Comparison of ENCODE assay signal across 24 cellular contexts in the genomic region with DNA sequence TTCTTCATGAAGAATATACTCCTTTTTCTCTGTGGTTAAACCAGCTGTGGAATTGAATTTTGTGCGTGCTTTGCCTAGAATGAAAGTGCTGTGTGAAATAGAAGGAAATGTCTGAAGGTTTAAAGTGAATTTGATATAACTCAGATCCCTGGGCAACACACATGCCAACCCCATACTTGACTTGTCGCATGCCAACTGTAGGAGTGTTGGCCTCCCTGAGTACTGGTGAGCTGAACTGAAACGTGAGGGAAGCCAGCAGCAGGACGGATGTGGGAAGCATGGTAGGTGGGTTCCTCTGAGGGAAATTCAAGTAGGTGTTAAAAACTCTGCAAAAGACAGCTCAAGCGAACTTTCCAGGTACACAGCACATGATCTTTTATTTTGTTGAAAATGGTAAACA.
"Had no signal": no experiment of that assay in that cellular context is flagged by ENCODE, and none has a peak within 500 bp of the region (broad histone marks: within the 10 kb centered on the region; RNA-seq: fewer than 3 reads in every experiment).

No MANE protein-coding gene starts in this region.

- H3K9me3 ChIP-seq: MG63, SJSA1 had no signal

- H3K4me3 ChIP-seq: MG63, SJSA1, SK-N-MC had no signal

- ATAC-seq: HepG2, Panc1, PC-3 had no signal

- H3K27me3 ChIP-seq: MG63, SJSA1 had no signal

- FAIRE-seq: HepG2 had no signal

- DNase-seq: IMR-90, Karpas-422, KG1, MG63, NCI-H1092, NCI-H1105 treated with DMSO at 0.1 percent for 48 hours, NCI-H1417 treated with DMSO at 0.1 percent for 48 hours, NCI-H187, NCI-H2029, NCI-H2081 treated with DMSO at 0.1 percent for 48 hours, NCI-H2171, NCI-H226, NCI-H446, NCI-H510A, NCI-H524 treated with DMSO at 0.1 percent for 48 hours, NCI-H69, NCI-H774, PC-3, SIG-M5 had no signal

- H3K27ac ChIP-seq: RWPE1, SJSA1, SK-N-MC had no signal
